ENCODE assay signal across 8 cellular contexts in genomic region chr1:186374313-186375151, GRCh38. TPM values are rescaled to one million over a fixed set of nuclear protein-coding genes. Genes with fewer than 3 reads are reported as not detected.
DNase-seq lines count a peak whose midpoint lies in the region; ATAC-seq and TF ChIP-seq lines count a peak whose summit lies in the region.

No MANE protein-coding gene starts in this region.

- H3K79me2 ChIP-seq in PC-9 (ENCODE audit: low read depth): peaks cover 77% of the 10 kb centered on the region

- H3K27ac ChIP-seq in PC-9 (peak overlapping the region; percentile 93), ascending aorta (peak overlapping the region; percentile 98 to 99), iPS-18a (ENCODE audit: low read length) (peak overlapping the region; percentile 85), skin epidermis (peak overlapping the region; percentile 41 to 99 (median 96))

- CTCF ChIA-PET in PC-9 (lab: Charles Lee): interaction anchor here (0.6 to 0.9 kb wide), 8 partner anchors 30 to 622 kb away, joined by 3 to 9 read pairs (median 4); partner anchors contain the start of gene PTGS2

- peak overlapping the region; percentile 93 for H3K9ac ChIP-seq in iPS-18a (ENCODE audit: low read length)

- peaks cover 9% of the 10 kb centered on the region; the same call in 1 of the 2 replicates for H3F3A ChIP-seq in PC-9 (ENCODE audit: insufficient read depth, low read depth)

- ATAC-seq in GM21367 (IDR thresholded peaks at IDR 0.05; ENCODE audit: unreplicated experiment) (peak; percentile 39), HG03571 (IDR thresholded peaks at IDR 0.05; ENCODE audit: unreplicated experiment) (peak; percentile 29)

- TF ChIP-seq CTCF in PC-9 (conservative IDR thresholded peaks at IDR 0.05): no peak
- TF ChIP-seq CTCF in ascending aorta (IDR thresholded peaks at IDR 0.05): no peak

- no peaks in the 10 kb centered on the region for H3K9me2 ChIP-seq in PC-9 (ENCODE audit: insufficient read depth)

- intact Hi-C loops in PC-9 (cut with micrococcal nuclease; ENCODE audit: unreplicated experiment) (loop anchor here (1.0 kb wide), 2 partner anchors 306 to 612 kb away; partner anchors contain the start of gene PTGS2), ascending aorta (cut with DNase I) (loop anchor here (1.0 to 5.0 kb wide), 3 partner anchors 1057 to 1402 kb away; partner anchors contain the start of genes IVNS1ABP, NIBAN1 and SWT1)

- H3K9me3 ChIP-seq in PC-9 (ENCODE audit: insufficient read depth, low read depth) (no peaks in the 10 kb centered on the region), ascending aorta (no peaks in the 10 kb centered on the region), iPS-18a (ENCODE audit: control insufficient read depth, low read depth, low read length) (no peaks in the 10 kb centered on the region)

- H2AFZ ChIP-seq in PC-9: peak overlapping the region; percentile 87

- H3K27me3 ChIP-seq in PC-9 (ENCODE audit: insufficient read depth, low read depth): no peaks in the 10 kb centered on the region
- no peaks in the 10 kb centered on the region for H3K27me3 ChIP-seq in ascending aorta
- no peaks in the 10 kb centered on the region for H3K27me3 ChIP-seq in iPS-18a (ENCODE audit: control insufficient read depth, insufficient read depth, low read length)

- POLR2A ChIA-PET in PC-9 (lab: Charles Lee; ENCODE audit: unreplicated experiment): interaction anchor here (0.6 to 0.9 kb wide), 9 partner anchors 12 to 1550 kb away, joined by 3 to 5 read pairs (median 4); partner anchors contain the start of gene PTGS2

- DNase-seq in EL: peak; percentile 47
- peak; percentile 8 to 52 for DNase-seq in PC-9
- no peak for DNase-seq in ascending aorta (ENCODE audit: low spot score in 2 of 2)
- DNase-seq in GOT3 (lab: John Stamatoyannopoulos, UW): no peak

- H3K4me1 ChIP-seq in PC-9 (replicated peaks; ENCODE audit: insufficient read depth): peaks cover 25% of the 10 kb centered on the region; the same call in 1 of the 2 replicates
- peaks cover 6 to 16% of the 10 kb centered on the region in 2 donors for H3K4me1 ChIP-seq in ascending aorta
- peaks cover 11% of the 10 kb centered on the region for H3K4me1 ChIP-seq in iPS-18a (ENCODE audit: control insufficient read depth, low read depth, low read length)

- H4K20me1 ChIP-seq in PC-9 (ENCODE audit: insufficient read depth): peaks cover 6% of the 10 kb centered on the region

- H3K4me2 ChIP-seq in PC-9: peak overlapping the region; percentile 86

- H3K4me3 ChIP-seq in PC-9 (peak overlapping the region; percentile 92), ascending aorta (peak overlapping the region; percentile 74 to 94), iPS-18a (ENCODE audit: low read length) (peak overlapping the region; percentile 98), skin epidermis (peak overlapping the region; percentile 59 to 91 (median 78))

- peaks cover 42% of the 10 kb centered on the region for H3K36me3 ChIP-seq in PC-9 (ENCODE audit: low read depth)
- peaks cover 16 to 21% of the 10 kb centered on the region in 2 donors for H3K36me3 ChIP-seq in ascending aorta
- H3K36me3 ChIP-seq in iPS-18a (ENCODE audit: control insufficient read depth, low read depth, low read length): peaks cover 33% of the 10 kb centered on the region

- TSS peak; percentile 81 for BruUV-seq in PC-9 (replicated peaks; lab: Mats Ljungman, UMichigan)

RNA-seq across cellular contexts. Expression of gene TPR, which starts 0.5 kb away (rescaled TPM):
- total RNA-seq in PC-9 (2021): 104 and 123 TPM in 2 replicates
- 35.7 TPM for total RNA-seq in ascending aorta

RNA-seq across cellular contexts. Expression of gene ODR4, which starts 1.1 kb away (rescaled TPM):
- total RNA-seq in PC-9 (2021) (13.7 and 19.6 TPM in 2 replicates), ascending aorta (5.5 TPM)

Comparison
In these comparisons a context has a peak if more than half of its experiments do, and no peak if none do; other contexts are left out.
1. DNase-seq: peak in EL (single experiment) and PC-9 (2 of 2); none in ascending aorta (0 of 2) and GOT3 (single experiment).
2. Peak in every context shown above with its lines, with median percentiles within 50 percentile points of each other: H3K27ac ChIP-seq and H3K4me3 ChIP-seq.